In genomic region chr22:23202812-23203451, GRCh38 we compare ENCODE assay signal across 21 cellular contexts. TPM values are rescaled to one million over a fixed set of nuclear protein-coding genes. Genes with fewer than 3 reads are reported as not detected.
A peak's percentile ranks its signal among the peaks of the same experiment; 100 is the strongest.
DNase-seq lines count a peak whose midpoint lies in the region; ATAC-seq and TF ChIP-seq lines count a peak whose summit lies in the region.
"Had no signal": no experiment of that assay in that cellular context is flagged by ENCODE, and none has a peak within 500 bp of the region (broad histone marks: within the 10 kb centered on the region; RNA-seq: fewer than 3 reads in every experiment).

No MANE protein-coding gene starts in this region.

- TF ChIP-seq CTCF in tibial artery (IDR thresholded peaks at IDR 0.05), result no peak
- TF ChIP-seq CTCF in gastrocnemius medialis (IDR thresholded peaks at IDR 0.05 in 4 of 5, conservative IDR thresholded peaks at IDR 0.05 in 1 of 5), result no peak

- no peaks in the 10 kb centered on the region for H3K27me3 ChIP-seq in naive thymus-derived CD4-positive, alpha-beta T cell (ENCODE audit: control insufficient read depth in 2 of 2, insufficient read depth in 2 of 2, low read length in 2 of 2)
- no peaks in the 10 kb centered on the region for H3K27me3 ChIP-seq in tibial artery
- H3K27me3 ChIP-seq in gastrocnemius medialis, result no peaks in the 10 kb centered on the region
- H3K27me3 ChIP-seq: left lung, suprapubic skin had no signal

- H3K4me1 ChIP-seq in naive thymus-derived CD4-positive, alpha-beta T cell (ENCODE audit: control insufficient read depth in 2 of 2, insufficient read depth in 2 of 2, low read length in 2 of 2), result peaks cover 0 to 6% of the 10 kb centered on the region in 2 donors
- H3K4me1 ChIP-seq in tibial artery (peaks cover 0 to 77% (median 39%) of the 10 kb centered on the region in 4 donors), gastrocnemius medialis (peaks cover 26 to 27% of the 10 kb centered on the region in 2 donors)
- H3K4me1 ChIP-seq: Caco-2 had no signal

- no peak for TF ChIP-seq POLR2A in gastrocnemius medialis (IDR thresholded peaks at IDR 0.05)

- peak overlapping the region; percentile 34 for H3K27ac Mint-ChIP-seq in activated naive CD8-positive, alpha-beta T cell treated with anti-CD3 and anti-CD28 coated beads for 36 hours
- no peak overlapping the region for H3K27ac Mint-ChIP-seq in activated naive CD8-positive, alpha-beta T cell treated with anti-CD3 and anti-CD28 coated beads, Interleukin-2, amount 50 U/mL, for 24 hours
- H3K27ac Mint-ChIP-seq in activated T-helper 17 cell treated with anti-CD3 and anti-CD28 coated beads, Interleukin-2, amount 50 U/mL, for 72 hours, result peak overlapping the region; percentile 79
- H3K27ac Mint-ChIP-seq in naive thymus-derived CD4-positive, alpha-beta T cell, result peak overlapping the region in 5 of 9 donors; percentile 11 to 51 (median 40)
- H3K27ac Mint-ChIP-seq: activated CD4-positive, alpha-beta memory T cell treated with anti-CD3 and anti-CD28 coated beads for 36 hours; GM23338 had no signal

- ATAC-seq in activated naive CD8-positive, alpha-beta T cell treated with anti-CD3 and anti-CD28 coated beads, Interleukin-2, amount 50 U/mL, for 24 hours, result no peak
- ATAC-seq in activated T-helper 17 cell treated with anti-CD3 and anti-CD28 coated beads, Interleukin-2, amount 50 U/mL, for 72 hours (replicated peaks), result no peak
- ATAC-seq in naive thymus-derived CD4-positive, alpha-beta T cell, result no peak
- no peak for ATAC-seq in gastrocnemius medialis
- ATAC-seq: GM23338, left lung had no signal

- H3K4me3 Mint-ChIP-seq in activated naive CD8-positive, alpha-beta T cell treated with anti-CD3 and anti-CD28 coated beads for 36 hours, result no peak overlapping the region
- no peak overlapping the region for H3K4me3 Mint-ChIP-seq in activated naive CD8-positive, alpha-beta T cell treated with anti-CD3 and anti-CD28 coated beads, Interleukin-2, amount 50 U/mL, for 24 hours
- no peak overlapping the region for H3K4me3 Mint-ChIP-seq in activated T-helper 17 cell treated with anti-CD3 and anti-CD28 coated beads, Interleukin-2, amount 50 U/mL, for 72 hours
- H3K4me3 Mint-ChIP-seq in naive thymus-derived CD4-positive, alpha-beta T cell, result peak overlapping the region in 1 of 10 donors; percentile 5
- H3K4me3 Mint-ChIP-seq: activated CD4-positive, alpha-beta memory T cell treated with anti-CD3 and anti-CD28 coated beads for 36 hours; GM23338; nephron had no signal

- H3K36me3 Mint-ChIP-seq in activated naive CD8-positive, alpha-beta T cell treated with anti-CD3 and anti-CD28 coated beads for 36 hours, result peaks cover 6% of the 10 kb centered on the region
- peaks cover 6% of the 10 kb centered on the region for H3K36me3 Mint-ChIP-seq in activated naive CD8-positive, alpha-beta T cell treated with anti-CD3 and anti-CD28 coated beads, Interleukin-2, amount 50 U/mL, for 24 hours (ENCODE audit: low read depth)
- H3K36me3 Mint-ChIP-seq in activated T-helper 17 cell treated with anti-CD3 and anti-CD28 coated beads, Interleukin-2, amount 50 U/mL, for 72 hours (ENCODE audit: low read depth), result peaks cover 50% of the 10 kb centered on the region
- peaks cover 0 to 54% (median 7%) of the 10 kb centered on the region in 5 donors for H3K36me3 Mint-ChIP-seq in naive thymus-derived CD4-positive, alpha-beta T cell

- POLR2A ChIA-PET in naive thymus-derived CD4-positive, alpha-beta T cell (lab: Charles Lee), result interaction anchor here (0.6 kb wide), 1 partner anchor 52 kb away, joined by 4 read pairs; no protein-coding TSS in a partner anchor

- no peak overlapping the region for H3K4me3 ChIP-seq in naive thymus-derived CD4-positive, alpha-beta T cell (ENCODE audit: low read length)
- no peak overlapping the region for H3K4me3 ChIP-seq in tibial artery
- no peak overlapping the region for H3K4me3 ChIP-seq in gastrocnemius medialis
- H3K4me3 ChIP-seq: GM23338, left lung, suprapubic skin had no signal

- intact Hi-C loops in naive thymus-derived CD4-positive, alpha-beta T cell (cut with micrococcal nuclease), result no loop called here
- intact Hi-C loops in tibial artery (cut with DNase I; ENCODE audit: low total_unique reads), result no loop called here
- intact Hi-C loops in gastrocnemius medialis (cut with DNase I; ENCODE audit: low total_unique reads), result no loop called here

- H3K27ac ChIP-seq in naive thymus-derived CD4-positive, alpha-beta T cell (ENCODE audit: low read depth, low read length), result no peak overlapping the region
- H3K27ac ChIP-seq in tibial artery, result peak overlapping the region; percentile 76 to 81
- H3K27ac ChIP-seq in gastrocnemius medialis, result no peak overlapping the region
- H3K27ac ChIP-seq: epithelial cell of prostate, left lung had no signal

- peaks cover 10% of the 10 kb centered on the region for H3K4me1 Mint-ChIP-seq in activated naive CD8-positive, alpha-beta T cell treated with anti-CD3 and anti-CD28 coated beads for 36 hours
- H3K4me1 Mint-ChIP-seq in activated naive CD8-positive, alpha-beta T cell treated with anti-CD3 and anti-CD28 coated beads, Interleukin-2, amount 50 U/mL, for 24 hours, result peaks cover 24% of the 10 kb centered on the region
- peaks cover 20% of the 10 kb centered on the region for H3K4me1 Mint-ChIP-seq in activated T-helper 17 cell treated with anti-CD3 and anti-CD28 coated beads, Interleukin-2, amount 50 U/mL, for 72 hours
- peaks cover 9 to 83% (median 58%) of the 10 kb centered on the region in 7 donors for H3K4me1 Mint-ChIP-seq in naive thymus-derived CD4-positive, alpha-beta T cell

- no peak for DNase-seq in activated naive CD8-positive, alpha-beta T cell treated with anti-CD3 and anti-CD28 coated beads for 36 hours
- DNase-seq in activated naive CD8-positive, alpha-beta T cell treated with anti-CD3 and anti-CD28 coated beads, Interleukin-2, amount 50 U/mL, for 24 hours, result no peak
- DNase-seq in naive thymus-derived CD4-positive, alpha-beta T cell, result no peak
- DNase-seq in tibial artery (no peak), NCI-H526 treated with DMSO at 0.1 percent for 48 hours (lab: John Stamatoyannopoulos, UW) (no peak), gastrocnemius medialis (no peak), glomerular visceral epithelial cell (ENCODE audit: extremely low spot score) (no peak)
- DNase-seq: activated CD4-positive, alpha-beta memory T cell treated with anti-CD3 and anti-CD28 coated beads for 36 hours; activated naive CD4-positive, alpha-beta T cell; amniotic stem cell; Caco-2; dermis blood vessel endothelial cell; left lung; NCI-H1417 treated with DMSO at 0.1 percent for 48 hours; NCI-H526; T1000 had no signal

- H3K36me3 ChIP-seq in naive thymus-derived CD4-positive, alpha-beta T cell (ENCODE audit: control insufficient read depth in 2 of 3, insufficient read depth in 3 of 3, low read length in 3 of 3), result peaks cover 0 to 21% (median 0%) of the 10 kb centered on the region in 3 experiments
- H3K36me3 ChIP-seq in tibial artery (peaks cover 0 to 5% (median 2%) of the 10 kb centered on the region in 3 donors), gastrocnemius medialis (no peaks in the 10 kb centered on the region)
- H3K36me3 ChIP-seq: suprapubic skin had no signal

- no peaks in the 10 kb centered on the region for H3K9me3 ChIP-seq in naive thymus-derived CD4-positive, alpha-beta T cell (ENCODE audit: control insufficient read depth in 2 of 3, low read length in 3 of 3)
- H3K9me3 ChIP-seq in tibial artery (no peaks in the 10 kb centered on the region), gastrocnemius medialis (no peaks in the 10 kb centered on the region)
- H3K9me3 ChIP-seq: Caco-2, left lung, suprapubic skin had no signal

- in situ Hi-C loops in gastrocnemius medialis (cut with MboI; ENCODE audit: low sequenced_read_pairs in 4 of 4), result no loop called here

- H3K27me3 Mint-ChIP-seq in activated naive CD8-positive, alpha-beta T cell treated with anti-CD3 and anti-CD28 coated beads for 36 hours, result no peaks in the 10 kb centered on the region
- H3K27me3 Mint-ChIP-seq in activated naive CD8-positive, alpha-beta T cell treated with anti-CD3 and anti-CD28 coated beads, Interleukin-2, amount 50 U/mL, for 24 hours, result no peaks in the 10 kb centered on the region
- no peaks in the 10 kb centered on the region for H3K27me3 Mint-ChIP-seq in activated T-helper 17 cell treated with anti-CD3 and anti-CD28 coated beads, Interleukin-2, amount 50 U/mL, for 72 hours
- H3K27me3 Mint-ChIP-seq in naive thymus-derived CD4-positive, alpha-beta T cell, result no peaks in the 10 kb centered on the region
- H3K27me3 Mint-ChIP-seq: activated CD4-positive, alpha-beta memory T cell treated with anti-CD3 and anti-CD28 coated beads for 36 hours had no signal

- H3K9me3 Mint-ChIP-seq in activated naive CD8-positive, alpha-beta T cell treated with anti-CD3 and anti-CD28 coated beads for 36 hours, result no peaks in the 10 kb centered on the region
- H3K9me3 Mint-ChIP-seq in activated naive CD8-positive, alpha-beta T cell treated with anti-CD3 and anti-CD28 coated beads, Interleukin-2, amount 50 U/mL, for 24 hours, result no peaks in the 10 kb centered on the region
- no peaks in the 10 kb centered on the region for H3K9me3 Mint-ChIP-seq in activated T-helper 17 cell treated with anti-CD3 and anti-CD28 coated beads, Interleukin-2, amount 50 U/mL, for 72 hours
- H3K9me3 Mint-ChIP-seq in naive thymus-derived CD4-positive, alpha-beta T cell, result no peaks in the 10 kb centered on the region
- H3K9me3 Mint-ChIP-seq: activated CD4-positive, alpha-beta memory T cell treated with anti-CD3 and anti-CD28 coated beads for 36 hours; GM23338; nephron had no signal

- CTCF ChIA-PET in naive thymus-derived CD4-positive, alpha-beta T cell (lab: Charles Lee), result no interaction called here

RNA-seq across cellular contexts. Expression of gene BCR, which starts 22.6 kb away (rescaled TPM):
- 10 to 100 TPM; 28.3 to 32.0 TPM for total RNA-seq in activated naive CD8-positive, alpha-beta T cell treated with anti-CD3 and anti-CD28 coated beads for 36 hours
- total RNA-seq in activated T-helper 17 cell treated with anti-CD3 and anti-CD28 coated beads, Interleukin-2, amount 50 U/mL, for 72 hours, result 10 to 100 TPM; 43.3 to 50.3 TPM
- total RNA-seq in naive thymus-derived CD4-positive, alpha-beta T cell, result 100 to 1,000 TPM in 1 of 5 experiments, 10 to 100 TPM in 4; 56.2 to 103 (median 94.3) TPM
- 10 to 100 TPM in 1 of 2 donors, 1 to 10 TPM in 1; 6.1 to 19.1 TPM for polyA plus RNA-seq in naive thymus-derived CD4-positive, alpha-beta T cell
- 10 to 100 TPM; 10.3 to 13.0 (median 12.4) TPM for total RNA-seq in gastrocnemius medialis

RNA-seq across cellular contexts. Expression of gene RAB36, which starts 57.7 kb away (rescaled TPM):
- 1 to 10 TPM in 1 of 2 experiments, under 1 TPM in 1; 0.90 to 1.0 TPM for total RNA-seq in activated naive CD8-positive, alpha-beta T cell treated with anti-CD3 and anti-CD28 coated beads for 36 hours
- total RNA-seq in activated T-helper 17 cell treated with anti-CD3 and anti-CD28 coated beads, Interleukin-2, amount 50 U/mL, for 72 hours, result under 1 TPM; 0.61 to 0.80 TPM
- 1 to 10 TPM in 1 of 5 experiments, under 1 TPM in 4; 0.10 to 1.2 (median 0.38) TPM for total RNA-seq in naive thymus-derived CD4-positive, alpha-beta T cell
- under 1 TPM; 0.40 to 0.54 TPM for polyA plus RNA-seq in naive thymus-derived CD4-positive, alpha-beta T cell
- under 1 TPM in 2 of 4 donors, not detected in 2; 0.35 to 0.55 TPM for total RNA-seq in gastrocnemius medialis

Comparison
In these comparisons a context has a peak if more than half of its experiments do, and no peak if none do; other contexts are left out.
1. H3K27ac ChIP-seq: peak in tibial artery (2 of 2); none in naive thymus-derived CD4-positive, alpha-beta T cell (single experiment) and gastrocnemius medialis (0 of 4).